8 cellular contexts compared by ENCODE assay signal in genomic region chr15:72227192-72227586, GRCh38. TPM values are rescaled to one million over a fixed set of nuclear protein-coding genes. Genes with fewer than 3 reads are reported as not detected.
A peak's percentile ranks its signal among the peaks of the same experiment; 100 is the strongest.
DNase-seq lines count a peak whose midpoint lies in the region; ATAC-seq and TF ChIP-seq lines count a peak whose summit lies in the region.

No MANE protein-coding gene starts in this region.

- no peaks in the 10 kb centered on the region for H3K9me3 ChIP-seq in colonic mucosa

- TF ChIP-seq CTCF in VCaP (conservative IDR thresholded peaks at IDR 0.05) (no peak), colonic mucosa (IDR thresholded peaks at IDR 0.05) (no peak)

- H3K27ac ChIP-seq in VCaP (peak overlapping the region; percentile 98), colonic mucosa (peak overlapping the region; percentile 99)

- peaks cover 18% of the 10 kb centered on the region for H3K4me1 ChIP-seq in colonic mucosa

- peak; percentile 57 for DNase-seq in SIG-M5 treated with dmso at 0.1 percent for 504 hours (lab: John Stamatoyannopoulos, UW; ENCODE audit: unreplicated experiment)
- DNase-seq in SIG-M5 (lab: John Stamatoyannopoulos, UW), result no peak
- peak; percentile 30 for DNase-seq in colonic mucosa
- peak; percentile 65 for DNase-seq in non-pigmented ciliary epithelial cell (ENCODE audit: low read depth)
- DNase-seq in SHP77 treated with DMSO at 0.1 percent for 48 hours (lab: John Stamatoyannopoulos, UW), result no peak
- no peak for DNase-seq in NCI-H446 treated with DMSO at 0.1 percent for 48 hours (lab: John Stamatoyannopoulos, UW)

- H3K9ac ChIP-seq in colonic mucosa (ENCODE audit: low read depth in 2 of 2, low read length in 2 of 2), result no peak overlapping the region

- no peaks in the 10 kb centered on the region for H3K27me3 ChIP-seq in colonic mucosa

- H3K36me3 ChIP-seq in colonic mucosa, result no peaks in the 10 kb centered on the region

- ATAC-seq in GM19452 (IDR thresholded peaks at IDR 0.05; ENCODE audit: unreplicated experiment), result no peak

- intact Hi-C loops in colonic mucosa (cut with DNase I), result no loop called here

- peak overlapping the region; percentile 1 for H3K4me3 ChIP-seq in colonic mucosa

RNA-seq across cellular contexts. Expression of gene PKM, which starts 3.8 kb away (rescaled TPM):
- total RNA-seq in colonic mucosa, result 100 to 1,000 TPM; 769 to 946 TPM

RNA-seq across cellular contexts. Expression of gene GRAMD2A, which starts 29.6 kb away (rescaled TPM):
- 1 to 10 TPM; 2.3 to 3.3 TPM for total RNA-seq in colonic mucosa

RNA-seq across cellular contexts. Expression of gene PARP6, which starts 45.2 kb away (rescaled TPM):
- total RNA-seq in colonic mucosa, result 10 to 100 TPM; 21.3 to 39.3 TPM

Comparison
In these comparisons a context has a peak if more than half of its experiments do, and no peak if none do; other contexts are left out.
1. DNase-seq: peak in SIG-M5 treated with dmso at 0.1 percent for 504 hours (single experiment), colonic mucosa (single experiment) and non-pigmented ciliary epithelial cell (single experiment); none in SIG-M5 (single experiment), SHP77 treated with DMSO at 0.1 percent for 48 hours (single experiment) and NCI-H446 treated with DMSO at 0.1 percent for 48 hours (single experiment).